In the genomic region with DNA sequence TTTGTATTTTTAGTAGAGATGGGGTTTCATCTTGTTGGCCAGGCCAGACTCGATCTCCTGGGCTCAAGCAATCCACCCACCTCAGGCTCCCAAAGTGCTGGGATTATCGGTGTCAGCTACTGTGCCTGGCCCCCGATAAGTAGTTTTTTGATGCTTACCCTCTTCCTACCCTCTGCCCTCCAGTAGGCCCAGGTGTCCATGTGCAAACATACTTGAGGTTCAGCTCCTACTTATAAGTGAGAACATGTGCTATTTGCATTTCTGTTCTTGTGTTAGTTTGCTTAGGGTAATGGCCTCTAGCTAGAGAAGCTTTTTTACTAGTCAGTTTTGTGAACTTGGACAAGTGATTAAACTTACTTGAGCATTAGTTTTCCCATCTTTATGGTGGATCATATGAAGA, we compare ENCODE assay signal across 24 cellular contexts.
"Had no signal": no experiment of that assay in that cellular context is flagged by ENCODE, and none has a peak within 500 bp of the region (broad histone marks: within the 10 kb centered on the region; RNA-seq: fewer than 3 reads in every experiment).

No MANE protein-coding gene starts in this region.

- H3K27ac ChIP-seq: colonic mucosa, coronary artery, dorsolateral prefrontal cortex, epithelial cell of prostate, esophagus muscularis mucosa, esophagus squamous epithelium, foreskin keratinocyte, gastrocnemius medialis, gastroesophageal sphincter, heart left ventricle, heart right ventricle had no signal

- H3K4me3 ChIP-seq: colonic mucosa, coronary artery, dorsolateral prefrontal cortex, esophagus muscularis mucosa, esophagus squamous epithelium, gastrocnemius medialis, gastroesophageal sphincter, heart left ventricle, heart right ventricle had no signal

- DNase-seq: colonic mucosa; cortex of kidney; dermis blood vessel endothelial cell; dorsolateral prefrontal cortex; effector CD4-positive, alpha-beta T cell; effector CD8-positive, alpha-beta T cell; effector memory CD4-positive, alpha-beta T cell; effector memory CD8-positive, alpha-beta T cell; endodermal cell; erythroblast; esophagus squamous epithelium; foreskin fibroblast; foreskin keratinocyte; foreskin melanocyte; gastrocnemius medialis; glutamatergic neuron; head of caudate nucleus; heart left ventricle; heart right ventricle had no signal

- H3K36me3 ChIP-seq: colonic mucosa, esophagus muscularis mucosa, esophagus squamous epithelium, gastrocnemius medialis, gastroesophageal sphincter, heart left ventricle, heart right ventricle had no signal

- ATAC-seq: effector memory CD8-positive, alpha-beta T cell; esophagus mucosa; foreskin keratinocyte; gastrocnemius medialis; gastroesophageal sphincter; heart left ventricle; heart right ventricle had no signal

- H3K27me3 ChIP-seq: colonic mucosa, foreskin keratinocyte, gastrocnemius medialis had no signal

- H3K4me1 ChIP-seq: colonic mucosa, esophagus muscularis mucosa, esophagus squamous epithelium, foreskin keratinocyte, gastrocnemius medialis, gastroesophageal sphincter, heart left ventricle, heart right ventricle had no signal

- H3K9me3 ChIP-seq: colonic mucosa, esophagus muscularis mucosa, esophagus squamous epithelium, gastrocnemius medialis, gastroesophageal sphincter, heart left ventricle, heart right ventricle had no signal
